16 cellular contexts compared by ENCODE assay signal in genomic region chr11:96303980-96304379, GRCh38. TPM values are rescaled to one million over a fixed set of nuclear protein-coding genes. Genes with fewer than 3 reads are reported as not detected.
DNase-seq lines count a peak whose midpoint lies in the region; ATAC-seq and TF ChIP-seq lines count a peak whose summit lies in the region.
"Had no signal": no experiment of that assay in that cellular context is flagged by ENCODE, and none has a peak within 500 bp of the region (broad histone marks: within the 10 kb centered on the region; RNA-seq: fewer than 3 reads in every experiment).

No MANE protein-coding gene starts in this region.

- no peak for DNase-seq in CD4-positive, alpha-beta T cell
- peak; percentile 25 for DNase-seq in OCI-M1 (lab: John Stamatoyannopoulos, UW)
- DNase-seq in osteocyte (ENCODE audit: extremely low spot score, unreplicated experiment): no peak
- no peak for DNase-seq in NCI-H510A (lab: John Stamatoyannopoulos, UW)
- no peak for DNase-seq in medulla oblongata (ENCODE audit: extremely low spot score)
- DNase-seq: activated CD8-positive, alpha-beta memory T cell treated with anti-CD3 and anti-CD28 coated beads, Interleukin-2, amount 10 ng/mL, durations not matched to agents 7 days and 5 days; CD8-positive, alpha-beta memory T cell; GDM1; H7; NCI-H1694 treated with DMSO at 0.1 percent for 48 hours; NCI-H526 treated with DMSO at 0.1 percent for 48 hours; SHP77; stimulated activated CD4-positive, alpha-beta T cell treated with anti-CD3 and anti-CD28 coated beads, Interleukin-2, amount 100 ng/mL, for 48 hours had no signal

- H3K9me3 Mint-ChIP-seq in CD4-positive, alpha-beta T cell: no peaks in the 10 kb centered on the region
- no peaks in the 10 kb centered on the region for H3K9me3 Mint-ChIP-seq in dendritic cell treated with granulocyte-macrophage colony-stimulating factor and Interleukin-4, amounts not matched to agents 40 ng/mL and 50 ng/mL, for 4 days
- H3K9me3 Mint-ChIP-seq in osteocyte (ENCODE audit: unreplicated experiment): no peaks in the 10 kb centered on the region
- H3K9me3 Mint-ChIP-seq: CD8-positive, alpha-beta memory T cell had no signal

- no peak overlapping the region for H3K4me3 Mint-ChIP-seq in CD4-positive, alpha-beta T cell
- no peak overlapping the region for H3K4me3 Mint-ChIP-seq in dendritic cell treated with granulocyte-macrophage colony-stimulating factor and Interleukin-4, amounts not matched to agents 40 ng/mL and 50 ng/mL, for 4 days
- no peak overlapping the region for H3K4me3 Mint-ChIP-seq in osteocyte (ENCODE audit: unreplicated experiment)
- H3K4me3 Mint-ChIP-seq: activated CD8-positive, alpha-beta memory T cell treated with anti-CD3 and anti-CD28 coated beads, Interleukin-2, amount 10 ng/mL, durations not matched to agents 7 days and 5 days; CD8-positive, alpha-beta memory T cell had no signal

- H3K27ac Mint-ChIP-seq in CD4-positive, alpha-beta T cell: peak overlapping the region; percentile 14
- H3K27ac Mint-ChIP-seq in dendritic cell treated with granulocyte-macrophage colony-stimulating factor and Interleukin-4, amounts not matched to agents 40 ng/mL and 50 ng/mL, for 4 days: peak overlapping the region; percentile 15
- peak overlapping the region; percentile 85 for H3K27ac Mint-ChIP-seq in osteocyte (ENCODE audit: unreplicated experiment)
- H3K27ac Mint-ChIP-seq: activated CD8-positive, alpha-beta memory T cell treated with anti-CD3 and anti-CD28 coated beads, Interleukin-2, amount 10 ng/mL, durations not matched to agents 7 days and 5 days had no signal

- no peak overlapping the region for H3K27ac ChIP-seq in CD4-positive, alpha-beta T cell (ENCODE audit: low read depth, low read length)
- H3K27ac ChIP-seq: KMS-11 had no signal

- no peaks in the 10 kb centered on the region for H3K27me3 Mint-ChIP-seq in CD4-positive, alpha-beta T cell
- no peaks in the 10 kb centered on the region for H3K27me3 Mint-ChIP-seq in dendritic cell treated with granulocyte-macrophage colony-stimulating factor and Interleukin-4, amounts not matched to agents 40 ng/mL and 50 ng/mL, for 4 days
- no peaks in the 10 kb centered on the region for H3K27me3 Mint-ChIP-seq in osteocyte (ENCODE audit: unreplicated experiment)
- H3K27me3 Mint-ChIP-seq: activated CD8-positive, alpha-beta memory T cell treated with anti-CD3 and anti-CD28 coated beads, Interleukin-2, amount 10 ng/mL, durations not matched to agents 7 days and 5 days; CD8-positive, alpha-beta memory T cell had no signal

- POLR2A ChIA-PET in CD4-positive, alpha-beta T cell (lab: Charles Lee): interaction anchor here (0.9 kb wide), 1 partner anchor 39 kb away, joined by 4 read pairs; the partner anchor contains the start of gene MAML2

- no peak for ATAC-seq in CD4-positive, alpha-beta T cell (ENCODE audit: poor library complexity)
- ATAC-seq in GM19324 (IDR thresholded peaks at IDR 0.05; ENCODE audit: low FRiP score, unreplicated experiment): no peak
- ATAC-seq: activated CD8-positive, alpha-beta memory T cell treated with anti-CD3 and anti-CD28 coated beads, Interleukin-2, amount 10 ng/mL, durations not matched to agents 7 days and 5 days had no signal

- intact Hi-C loops in CD4-positive, alpha-beta T cell (cut with DNase I, micrococcal nuclease): loop anchor here in 1 of 2 experiments (5.0 kb wide), 1 partner anchor 33 kb away; no protein-coding TSS in a partner anchor
- intact Hi-C loops in dendritic cell treated with granulocyte-macrophage colony-stimulating factor and Interleukin-4, amounts not matched to agents 40 ng/mL and 50 ng/mL, for 4 days (cut with micrococcal nuclease): loop anchor here (5.0 kb wide), 2 partner anchors 33 to 37 kb away; no protein-coding TSS in a partner anchor

- H3K36me3 Mint-ChIP-seq in CD4-positive, alpha-beta T cell (ENCODE audit: low read depth): peaks cover 32% of the 10 kb centered on the region
- H3K36me3 Mint-ChIP-seq in dendritic cell treated with granulocyte-macrophage colony-stimulating factor and Interleukin-4, amounts not matched to agents 40 ng/mL and 50 ng/mL, for 4 days (ENCODE audit: low read depth): no peaks in the 10 kb centered on the region
- peaks cover 6% of the 10 kb centered on the region for H3K36me3 Mint-ChIP-seq in osteocyte (ENCODE audit: unreplicated experiment)

- CTCF ChIA-PET in CD4-positive, alpha-beta T cell (lab: Charles Lee): interaction anchor here (2.1 kb wide), 1 partner anchor 39 kb away, joined by 10 read pairs; the partner anchor contains the start of gene MAML2

- peaks cover 93% of the 10 kb centered on the region for H3K4me1 Mint-ChIP-seq in CD4-positive, alpha-beta T cell (ENCODE audit: low read depth)
- peaks cover 53% of the 10 kb centered on the region for H3K4me1 Mint-ChIP-seq in dendritic cell treated with granulocyte-macrophage colony-stimulating factor and Interleukin-4, amounts not matched to agents 40 ng/mL and 50 ng/mL, for 4 days (ENCODE audit: low read depth)
- peaks cover 78% of the 10 kb centered on the region for H3K4me1 Mint-ChIP-seq in osteocyte (ENCODE audit: unreplicated experiment)

- H3K27me3 ChIP-seq in CD4-positive, alpha-beta T cell (ENCODE audit: control insufficient read depth, insufficient read depth, low read length): no peaks in the 10 kb centered on the region

- no peaks in the 10 kb centered on the region for H3K9me3 ChIP-seq in CD4-positive, alpha-beta T cell (ENCODE audit: control insufficient read depth, low read length)

- no peak for TF ChIP-seq CTCF in CD4-positive, alpha-beta T cell (IDR thresholded peaks at IDR 0.05)
- TF ChIP-seq CTCF in osteocyte (IDR thresholded peaks at IDR 0.05): no peak

RNA-seq across cellular contexts. Expression of gene MAML2, which starts 39.0 kb away (rescaled TPM):
- 10 to 100 TPM; 58.8 to 59.8 TPM for total RNA-seq in CD4-positive, alpha-beta T cell
- total RNA-seq in osteocyte: 28.0 and 29.3 TPM in 2 replicates

Comparison
In these comparisons a context has a peak if more than half of its experiments do, and no peak if none do; other contexts are left out.
1. H3K27ac Mint-ChIP-seq: peak in every context shown above with its lines; median percentile 85 in osteocyte; 15 in dendritic cell treated with granulocyte-macrophage colony-stimulating factor and Interleukin-4, amounts not matched to agents 40 ng/mL and 50 ng/mL, for 4 days; 14 in CD4-positive, alpha-beta T cell.